In genomic region chrX:150693782-150694574, GRCh38 we compare ENCODE assay signal across 8 cellular contexts. TPM values are rescaled to one million over a fixed set of nuclear protein-coding genes. Genes with fewer than 3 reads are reported as not detected.
DNase-seq lines count a peak whose midpoint lies in the region; ATAC-seq and TF ChIP-seq lines count a peak whose summit lies in the region.

No MANE protein-coding gene starts in this region.

- H3K9me3 ChIP-seq in Peyer's patch, result no peaks in the 10 kb centered on the region

- no peaks in the 10 kb centered on the region for H3K27me3 ChIP-seq in HL-60 (ENCODE audit: insufficient read depth, poor library complexity, severe bottlenecking)
- no peaks in the 10 kb centered on the region for H3K27me3 ChIP-seq in Peyer's patch

- peak overlapping the region; percentile 50 for H3K4me3 ChIP-seq in HL-60 (replicated peaks; ENCODE audit: insufficient read depth, low read length)
- peak overlapping the region; percentile 47 to 80 (median 55) for H3K4me3 ChIP-seq in Peyer's patch

- no peak for TF ChIP-seq CTCF in HL-60 (IDR thresholded peaks at IDR 0.05; ENCODE audit: insufficient read depth, low read length)
- TF ChIP-seq CTCF in Peyer's patch (IDR thresholded peaks at IDR 0.05), result no peak
- TF ChIP-seq CTCF in omental fat pad (IDR thresholded peaks at IDR 0.05), result no peak

- peak; percentile 64 for ATAC-seq in GM21367 (IDR thresholded peaks at IDR 0.05; ENCODE audit: unreplicated experiment)
- peak; percentile 30 for ATAC-seq in omental fat pad (ENCODE audit: low FRiP score)

- no peaks in the 10 kb centered on the region for H3K36me3 ChIP-seq in Peyer's patch

- TF ChIP-seq POLR2A in Peyer's patch (IDR thresholded peaks at IDR 0.05), result no peak

- peak; percentile 50 for DNase-seq in DMS53 treated with DMSO at 0.1 percent for 48 hours (lab: John Stamatoyannopoulos, UW; ENCODE audit: unreplicated experiment)
- DNase-seq in HL-60 (ENCODE audit: low read depth in 1 of 2, low spot score in 1 of 2), result peak; percentile 29 to 47
- DNase-seq in Peyer's patch, result peak; percentile 68 to 92 (median 83)
- DNase-seq in activated gamma-delta T cell treated with Interleukin-2 at 50 U/mL for 16 hours, result peak; percentile 72
- DNase-seq in germinal center (ENCODE audit: low spot score), result peak; percentile 90
- DNase-seq in omental fat pad (ENCODE audit: low spot score), result no peak
- peak; percentile 75 for DNase-seq in ureter (ENCODE audit: low spot score)

- H3K27ac ChIP-seq in HL-60 (replicated peaks) (peak overlapping the region; percentile 57), Peyer's patch (peak overlapping the region; percentile 76 to 93 (median 84))

- H3K4me1 ChIP-seq in Peyer's patch, result peaks cover 0 to 3% (median 0%) of the 10 kb centered on the region in 4 donors

RNA-seq across cellular contexts. Expression of gene MTMR1, which starts 0.8 kb away (rescaled TPM):
- total RNA-seq in Peyer's patch, result 10 to 100 TPM; 13.3 to 58.6 (median 18.7) TPM
- 10 to 100 TPM; 12.3 to 18.1 (median 14.4) TPM for total RNA-seq in omental fat pad
- 48.1 TPM for total RNA-seq in ureter
